In genomic region chr4:88823058-88823919, GRCh38 we compare ENCODE assay signal across 8 cellular contexts.
A peak's percentile ranks its signal among the peaks of the same experiment; 100 is the strongest.
DNase-seq lines count a peak whose midpoint lies in the region; ATAC-seq and TF ChIP-seq lines count a peak whose summit lies in the region.

No MANE protein-coding gene starts in this region.

- H3K27ac ChIP-seq in right atrium auricular region, result peak overlapping the region; percentile 80 to 82
- H3K27ac ChIP-seq in prostate gland, result peak overlapping the region; percentile 84 to 92
- H3K27ac ChIP-seq in vagina, result peak overlapping the region; percentile 95

- H3K4me3 ChIP-seq in HAP-1 (peak overlapping the region; percentile 26), right atrium auricular region (peak overlapping the region; percentile 42 to 56), prostate gland (peak overlapping the region; percentile 31 to 41), vagina (peak overlapping the region; percentile 42 to 56)

- H3K36me3 ChIP-seq in HAP-1 (replicated peaks), result no peaks in the 10 kb centered on the region
- H3K36me3 ChIP-seq in right atrium auricular region, result no peaks in the 10 kb centered on the region
- no peaks in the 10 kb centered on the region for H3K36me3 ChIP-seq in prostate gland
- H3K36me3 ChIP-seq in vagina, result no peaks in the 10 kb centered on the region

- peaks cover 41 to 48% (median 43%) of the 10 kb centered on the region in 3 donors for H3K4me1 Mint-ChIP-seq in T-cell

- WGBS in prostate gland, result under 1% methylated on average over 16 of the region's 16 CpGs

- no peaks in the 10 kb centered on the region for H3K9me3 Mint-ChIP-seq in T-cell

- H3K27me3 Mint-ChIP-seq in T-cell, result no peaks in the 10 kb centered on the region

- H3K4me1 ChIP-seq in HAP-1, result peaks cover 20% of the 10 kb centered on the region
- peaks cover 0 to 29% of the 10 kb centered on the region in 2 donors for H3K4me1 ChIP-seq in right atrium auricular region
- no peaks in the 10 kb centered on the region for H3K4me1 ChIP-seq in prostate gland (replicated peaks)
- peaks cover 42% of the 10 kb centered on the region for H3K4me1 ChIP-seq in vagina

- TF ChIP-seq CTCF in right atrium auricular region (IDR thresholded peaks at IDR 0.05) (no peak), prostate gland (IDR thresholded peaks at IDR 0.05) (no peak), vagina (IDR thresholded peaks at IDR 0.05) (peak in 1 of 3 experiments; percentile 4)

- in situ Hi-C loops in G401 (cut with HindIII; ENCODE audit: low sequenced_read_pairs) (no loop called here), HAP-1 (cut with MboI; ENCODE audit: low sequenced_read_pairs) (loop anchor here (25.0 kb wide), 1 partner anchor 286 kb away; no protein-coding TSS in a partner anchor)

- H3K9me3 ChIP-seq in HAP-1, result no peaks in the 10 kb centered on the region
- H3K9me3 ChIP-seq in right atrium auricular region, result no peaks in the 10 kb centered on the region
- no peaks in the 10 kb centered on the region for H3K9me3 ChIP-seq in prostate gland
- no peaks in the 10 kb centered on the region for H3K9me3 ChIP-seq in vagina

- H3K27ac Mint-ChIP-seq in T-cell, result peak overlapping the region; percentile 94 to 98

- POLR2A ChIA-PET in T-cell (lab: Charles Lee), result interaction anchor here in 1 of 2 donors (0.6 kb wide), 1 partner anchor 15 kb away, joined by 3 read pairs; no protein-coding TSS in a partner anchor

- H3K27me3 ChIP-seq in HAP-1 (ENCODE audit: low read depth) (no peaks in the 10 kb centered on the region), right atrium auricular region (no peaks in the 10 kb centered on the region), prostate gland (replicated peaks; ENCODE audit: insufficient read depth) (no peaks in the 10 kb centered on the region), vagina (no peaks in the 10 kb centered on the region)

- H3K36me3 Mint-ChIP-seq in T-cell, result no peaks in the 10 kb centered on the region

- CTCF ChIA-PET in T-cell (lab: Charles Lee), result interaction anchor here (0.6 to 1.7 kb wide), 5 partner anchors 200 to 298 kb away, joined by 3 to 9 read pairs (median 4); no protein-coding TSS in a partner anchor

- intact Hi-C loops in prostate gland (cut with DNase I), result loop anchor here (10.0 kb wide), 1 partner anchor 298 kb away; the partner anchor contains the start of gene PYURF
- intact Hi-C loops in vagina (cut with DNase I), result loop anchor here (10.0 kb wide), 1 partner anchor 298 kb away; the partner anchor contains the start of gene PYURF

- ATAC-seq in T-cell (replicated peaks in 1 of 4), result peak; percentile 89 to 95 (median 92)

- TF ChIP-seq POLR2A in prostate gland (IDR thresholded peaks at IDR 0.05) (peak; percentile 83), vagina (IDR thresholded peaks at IDR 0.05) (peak in 1 of 2 donors; percentile 56)

- peak; percentile 89 for DNase-seq in G401 (ENCODE audit: low spot score)
- peak; percentile 90 to 94 for DNase-seq in HAP-1 (ENCODE audit: low spot score in 2 of 2)
- peak; percentile 86 for DNase-seq in LoVo (ENCODE audit: low spot score)
- peak; percentile 11 to 85 (median 72) for DNase-seq in T-cell
- peak in 57 of 58 donors; percentile 28 to 90 (median 75) for DNase-seq in anterior cingulate cortex (lab: John Stamatoyannopoulos, UW)
- peak; percentile 93 for DNase-seq in right atrium auricular region (ENCODE audit: low spot score)
- peak; percentile 83 for DNase-seq in prostate gland (ENCODE audit: low spot score)
- DNase-seq in vagina (ENCODE audit: extremely low spot score in 2 of 2), result peak in 1 of 2 donors; percentile 98

- peak overlapping the region; percentile 83 to 95 (median 93) for H3K4me3 Mint-ChIP-seq in T-cell
